ENCODE assay signal across 11 cellular contexts in genomic region chr17:77126519-77126918, GRCh38. TPM values are rescaled to one million over a fixed set of nuclear protein-coding genes. Genes with fewer than 3 reads are reported as not detected.
DNase-seq lines count a peak whose midpoint lies in the region; ATAC-seq and TF ChIP-seq lines count a peak whose summit lies in the region.
"Had no signal": no experiment of that assay in that cellular context is flagged by ENCODE, and none has a peak within 500 bp of the region (broad histone marks: within the 10 kb centered on the region; RNA-seq: fewer than 3 reads in every experiment).

No MANE protein-coding gene starts in this region.

- POLR2A ChIA-PET in RWPE1 (lab: Yijun Ruan, JAX; ENCODE audit: low non-redundant PET): no interaction called here

- H3K27ac ChIP-seq in right cardiac atrium (ENCODE audit: low read length) (peak overlapping the region; percentile 60), RWPE1 (peak overlapping the region; percentile 97), left lung (peak overlapping the region; percentile 46 to 77), vagina (peak overlapping the region; percentile 24), mesendoderm (ENCODE audit: low read depth, low read length) (no peak overlapping the region)

- H3K4me1 ChIP-seq in right cardiac atrium (ENCODE audit: control insufficient read depth, insufficient read depth, low read length) (peaks cover 13% of the 10 kb centered on the region), left lung (peaks cover 17 to 74% of the 10 kb centered on the region in 2 donors), vagina (peaks cover 34% of the 10 kb centered on the region), mesendoderm (ENCODE audit: control insufficient read depth, low read depth, low read length) (peaks cover 6% of the 10 kb centered on the region)

- no peak for TF ChIP-seq POLR2A in vagina (IDR thresholded peaks at IDR 0.05)

- no peak overlapping the region for H2BK15ac ChIP-seq in mesendoderm (replicated peaks; ENCODE audit: low read depth)

- H3K79me2 ChIP-seq in mesendoderm (ENCODE audit: control insufficient read depth, insufficient read depth, low read length): no peaks in the 10 kb centered on the region

- DNase-seq in right cardiac atrium: no peak
- no peak for DNase-seq in left ventricle myocardium superior
- no peak for DNase-seq in RWPE1 (ENCODE audit: low spot score)
- DNase-seq in left lung: no peak
- DNase-seq in vagina (ENCODE audit: extremely low spot score in 2 of 2): no peak
- no peak for DNase-seq in effector CD4-positive, alpha-beta T cell
- DNase-seq in mesendoderm: no peak
- no peak for DNase-seq in hypothalamus (lab: John Stamatoyannopoulos, UW)
- DNase-seq: activated CD8-positive, alpha-beta memory T cell treated with anti-CD3 and anti-CD28 coated beads, Interleukin-2, amount 50 U/mL, for 48 hours; erythroblast; stimulated activated CD4-positive, alpha-beta T cell treated with anti-CD3 and anti-CD28 coated beads, Interleukin-1b, Interleukin-23, amount 100 ng/mL, for 48 hours had no signal

- H2BK5ac ChIP-seq in mesendoderm (ENCODE audit: low read length): no peak overlapping the region

- H4K5ac ChIP-seq in mesendoderm (ENCODE audit: low read length): no peak overlapping the region

- no peak overlapping the region for H2AK5ac ChIP-seq in mesendoderm (ENCODE audit: low read length)

- H4K8ac ChIP-seq in mesendoderm (ENCODE audit: low read depth, low read length): no peak overlapping the region

- H3K4ac ChIP-seq in mesendoderm (ENCODE audit: low read depth, low read length): no peak overlapping the region

- intact Hi-C loops in right cardiac atrium (cut with DNase I): no loop called here
- intact Hi-C loops in left ventricle myocardium superior (cut with micrococcal nuclease): no loop called here
- intact Hi-C loops in left lung (cut with DNase I): no loop called here
- intact Hi-C loops in vagina (cut with DNase I): no loop called here

- no peak overlapping the region for H3K4me3 ChIP-seq in right cardiac atrium (ENCODE audit: low read length)
- no peak overlapping the region for H3K4me3 ChIP-seq in left lung
- H3K4me3 ChIP-seq in vagina: no peak overlapping the region
- no peak overlapping the region for H3K4me3 ChIP-seq in mesendoderm (ENCODE audit: low read length)

- CTCF ChIA-PET in RWPE1 (lab: Yijun Ruan, JAX): no interaction called here

- ATAC-seq in right cardiac atrium (no peak), left ventricle myocardium superior (no peak), left lung (no peak)

- H2BK120ac ChIP-seq in mesendoderm (ENCODE audit: low read depth, low read length): no peak overlapping the region

- H3K18ac ChIP-seq in mesendoderm (ENCODE audit: low read length): no peak overlapping the region

- no peak overlapping the region for H3K9ac ChIP-seq in mesendoderm (ENCODE audit: low read length)

- no peaks in the 10 kb centered on the region for H3K27me3 ChIP-seq in right cardiac atrium (ENCODE audit: control insufficient read depth, insufficient read depth)
- H3K27me3 ChIP-seq in left lung: no peaks in the 10 kb centered on the region
- H3K27me3 ChIP-seq in vagina: no peaks in the 10 kb centered on the region
- H3K27me3 ChIP-seq in mesendoderm (ENCODE audit: insufficient read depth, low read length, poor library complexity): no peaks in the 10 kb centered on the region

- no peak overlapping the region for H3K4me2 ChIP-seq in mesendoderm (ENCODE audit: low read length)

- TF ChIP-seq CTCF in RWPE1 (conservative IDR thresholded peaks at IDR 0.05; ENCODE audit: low read depth) (no peak), left lung (IDR thresholded peaks at IDR 0.05) (no peak), vagina (IDR thresholded peaks at IDR 0.05) (no peak)

- no peak overlapping the region for H3K56ac ChIP-seq in mesendoderm (ENCODE audit: low read length)

- 68% methylated on average over 7 of the region's 7 CpGs for WGBS in right cardiac atrium
- no CpG with 5 or more reads among the region's 7 CpGs for WGBS in mesendoderm (ENCODE audit: extremely low coverage, insufficient coverage, low lambda C conversion rate)

- H3K79me1 ChIP-seq in mesendoderm (ENCODE audit: low read length): no peaks in the 10 kb centered on the region

- H3K23ac ChIP-seq in mesendoderm (ENCODE audit: low read length): no peak overlapping the region

- H3K9me3 ChIP-seq in right cardiac atrium (ENCODE audit: control insufficient read depth, low read length): no peaks in the 10 kb centered on the region
- no peaks in the 10 kb centered on the region for H3K9me3 ChIP-seq in left lung
- H3K9me3 ChIP-seq in vagina: no peaks in the 10 kb centered on the region

- H3K36me3 ChIP-seq in left lung (no peaks in the 10 kb centered on the region), vagina (no peaks in the 10 kb centered on the region), mesendoderm (ENCODE audit: control insufficient read depth, insufficient read depth, low read length) (no peaks in the 10 kb centered on the region)

RNA-seq across cellular contexts. Expression of gene SEC14L1, which starts 14.2 kb away (rescaled TPM):
- total RNA-seq in right cardiac atrium (10 to 100 TPM; 47.2 to 58.4 (median 50.1) TPM), left ventricle myocardium superior (71.4 TPM), left lung (100 to 1,000 TPM in 1 of 2 donors, 10 to 100 TPM in 1; 84.7 to 151 TPM), vagina (40.5 TPM)
- polyA plus RNA-seq in right cardiac atrium: 39.6 TPM
- polyA plus RNA-seq in mesendoderm (2013, experiment 1 of 2): 29.1 TPM
- 31.2 TPM for polyA plus RNA-seq in mesendoderm (2013, experiment 2 of 2)
